ENCODE assay signal across 6 cellular contexts in the genomic region with DNA sequence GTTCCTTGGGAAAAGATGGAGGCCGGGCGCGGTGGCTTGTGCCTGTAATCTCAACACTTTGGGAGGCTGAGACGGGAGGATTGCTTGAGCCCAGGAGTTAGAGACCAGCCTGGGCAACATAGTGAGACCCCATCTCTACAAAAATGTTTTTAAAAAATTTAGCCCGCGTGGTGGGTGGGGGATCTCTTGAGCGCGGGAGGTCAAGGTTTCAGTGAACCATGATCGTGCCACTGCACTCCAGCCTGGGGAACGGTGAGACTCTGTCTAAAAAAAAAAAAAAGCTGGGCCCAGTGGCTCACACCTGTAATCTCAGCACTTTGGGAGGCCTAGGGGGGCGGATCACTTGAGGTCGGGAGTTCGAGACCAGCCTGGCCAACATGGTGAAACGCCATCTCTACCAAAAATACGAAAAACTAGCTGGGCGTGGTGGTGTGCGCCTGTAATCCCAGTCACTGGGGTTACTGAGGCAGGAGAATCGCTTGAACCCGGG. TPM values are rescaled to one million over a fixed set of nuclear protein-coding genes. Genes with fewer than 3 reads are reported as not detected.
A peak's percentile ranks its signal among the peaks of the same experiment; 100 is the strongest.
DNase-seq lines count a peak whose midpoint lies in the region; TF ChIP-seq lines count a peak whose summit lies in the region.
"Not testable (repeated sequence)": the region's sequence is repeated elsewhere in the genome, so short reads cannot be mapped to it uniquely, and the experiment has no call there.

No MANE protein-coding gene starts in this region.

- CTCF ChIA-PET in activated CD4-positive, alpha-beta memory T cell treated with anti-CD3 and anti-CD28 coated beads for 36 hours (lab: Charles Lee), result interaction anchor here (1.0 to 8.8 kb wide), 14 partner anchors 10 to 216 kb away, joined by 3 to 145 read pairs (median 5); partner anchors contain the start of genes AUP1, HTRA2, MOGS and MRPL53

- peaks cover 28% of the 10 kb centered on the region for H3K36me3 ChIP-seq in HUES6 (ENCODE audit: control insufficient read depth, insufficient read depth, low read length)
- not testable (repeated sequence) for H3K36me3 ChIP-seq in parathyroid adenoma (ENCODE audit: control insufficient read depth, insufficient read depth, low read length)

- not testable (repeated sequence) for TF ChIP-seq CTCF in 22Rv1 (IDR thresholded peaks at IDR 0.05); parathyroid adenoma (IDR thresholded peaks at IDR 0.05)

- H2AFZ ChIP-seq in parathyroid adenoma, result peak overlapping the region; percentile 79

- H3K9me3 ChIP-seq in HUES6 (ENCODE audit: control insufficient read depth, insufficient read depth, low read depth, low read length); parathyroid adenoma (ENCODE audit: control insufficient read depth, low read length): not testable (repeated sequence)

- H3K4me3 Mint-ChIP-seq in activated CD4-positive, alpha-beta memory T cell treated with anti-CD3 and anti-CD28 coated beads for 36 hours, result peak overlapping the region; percentile 100
- H3K4me3 Mint-ChIP-seq in dendritic cell treated with granulocyte-macrophage colony-stimulating factor and Interleukin-4, amounts not matched to agents 40 ng/mL and 50 ng/mL, for 4 days, result peak overlapping the region; percentile 97

- POLR2A ChIA-PET in activated CD4-positive, alpha-beta memory T cell treated with anti-CD3 and anti-CD28 coated beads for 36 hours (lab: Charles Lee), result interaction anchor here (0.6 to 3.6 kb wide), 10 partner anchors 11 to 143 kb away, joined by 3 to 31 read pairs (median 4); partner anchors contain the start of genes AUP1, DQX1, HTRA2 and MRPL53

- H3K79me2 ChIP-seq in parathyroid adenoma, result peaks cover 20% of the 10 kb centered on the region

- H3K4me1 Mint-ChIP-seq in activated CD4-positive, alpha-beta memory T cell treated with anti-CD3 and anti-CD28 coated beads for 36 hours (ENCODE audit: low read depth), result peaks cover 35% of the 10 kb centered on the region
- H3K4me1 Mint-ChIP-seq in dendritic cell treated with granulocyte-macrophage colony-stimulating factor and Interleukin-4, amounts not matched to agents 40 ng/mL and 50 ng/mL, for 4 days (ENCODE audit: low read depth), result peaks cover 50% of the 10 kb centered on the region

- peak overlapping the region; percentile 84 for H3K27ac ChIP-seq in 22Rv1
- not testable (repeated sequence) for H3K27ac ChIP-seq in HUES6 (ENCODE audit: low read depth, low read length); parathyroid adenoma

- peak overlapping the region; percentile 97 for H3K4me2 ChIP-seq in parathyroid adenoma (ENCODE audit: low read length)

- H3K4me3 ChIP-seq in HUES6 (ENCODE audit: low read depth, low read length), result peak overlapping the region; percentile 96
- peak overlapping the region; percentile 94 for H3K4me3 ChIP-seq in parathyroid adenoma (ENCODE audit: low read depth, low read length)

- not testable (repeated sequence) for H3K27me3 Mint-ChIP-seq in activated CD4-positive, alpha-beta memory T cell treated with anti-CD3 and anti-CD28 coated beads for 36 hours; dendritic cell treated with granulocyte-macrophage colony-stimulating factor and Interleukin-4, amounts not matched to agents 40 ng/mL and 50 ng/mL, for 4 days

- H3K27ac Mint-ChIP-seq in activated CD4-positive, alpha-beta memory T cell treated with anti-CD3 and anti-CD28 coated beads for 36 hours, result peak overlapping the region; percentile 99
- peak overlapping the region; percentile 89 for H3K27ac Mint-ChIP-seq in dendritic cell treated with granulocyte-macrophage colony-stimulating factor and Interleukin-4, amounts not matched to agents 40 ng/mL and 50 ng/mL, for 4 days

- not testable (repeated sequence) for H3K9me3 Mint-ChIP-seq in activated CD4-positive, alpha-beta memory T cell treated with anti-CD3 and anti-CD28 coated beads for 36 hours; dendritic cell treated with granulocyte-macrophage colony-stimulating factor and Interleukin-4, amounts not matched to agents 40 ng/mL and 50 ng/mL, for 4 days

- peaks cover 26% of the 10 kb centered on the region for H3K36me3 Mint-ChIP-seq in activated CD4-positive, alpha-beta memory T cell treated with anti-CD3 and anti-CD28 coated beads for 36 hours
- peaks cover 70% of the 10 kb centered on the region for H3K36me3 Mint-ChIP-seq in dendritic cell treated with granulocyte-macrophage colony-stimulating factor and Interleukin-4, amounts not matched to agents 40 ng/mL and 50 ng/mL, for 4 days (ENCODE audit: low read depth)

- not testable (repeated sequence) for H3K4me1 ChIP-seq in HUES6 (ENCODE audit: control insufficient read depth, insufficient read depth, low read length); parathyroid adenoma

- H3K9ac ChIP-seq in HUES6 (ENCODE audit: low read length), result peak overlapping the region; percentile 85
- H3K9ac ChIP-seq in parathyroid adenoma, result not testable (repeated sequence)

- intact Hi-C loops in activated CD4-positive, alpha-beta memory T cell treated with anti-CD3 and anti-CD28 coated beads for 36 hours (cut with micrococcal nuclease), result loop anchor here (1.0 to 2.0 kb wide), 8 partner anchors 15 to 104 kb away; partner anchors contain the start of genes AUP1, DOK1, HTRA2 and PCGF1
- intact Hi-C loops in dendritic cell treated with granulocyte-macrophage colony-stimulating factor and Interleukin-4, amounts not matched to agents 40 ng/mL and 50 ng/mL, for 4 days (cut with micrococcal nuclease), result loop anchor here (1.0 to 2.0 kb wide), 5 partner anchors 29 to 104 kb away; partner anchors contain the start of genes AUP1, C2orf81, DOK1 and HTRA2

- not testable (repeated sequence) for H3K27me3 ChIP-seq in HUES6 (ENCODE audit: control insufficient read depth, insufficient read depth, low read length); parathyroid adenoma (ENCODE audit: control insufficient read depth, insufficient read depth, low read length)

- not testable (repeated sequence) for DNase-seq in activated CD4-positive, alpha-beta memory T cell treated with anti-CD3 and anti-CD28 coated beads for 36 hours
- peak; percentile 31 for DNase-seq in islet precursor cell

RNA-seq across cellular contexts. Expression of gene TTC31, which starts 0.8 kb away (rescaled TPM):
- 10 to 100 TPM; 27.3 to 29.1 TPM for total RNA-seq in activated CD4-positive, alpha-beta memory T cell treated with anti-CD3 and anti-CD28 coated beads for 36 hours

RNA-seq across cellular contexts. Expression of gene CCDC142, which starts 0.9 kb away (rescaled TPM):
- total RNA-seq in activated CD4-positive, alpha-beta memory T cell treated with anti-CD3 and anti-CD28 coated beads for 36 hours, result 10 to 100 TPM; 10.1 to 10.8 TPM

RNA-seq across cellular contexts. Expression of gene MRPL53, which starts 11.2 kb away (rescaled TPM):
- 100 to 1,000 TPM; 117 to 121 TPM for total RNA-seq in activated CD4-positive, alpha-beta memory T cell treated with anti-CD3 and anti-CD28 coated beads for 36 hours

RNA-seq across cellular contexts. Expression of gene LBX2, which starts 15.7 kb away (rescaled TPM):
- total RNA-seq in activated CD4-positive, alpha-beta memory T cell treated with anti-CD3 and anti-CD28 coated beads for 36 hours, result under 1 TPM; 0.52 to 0.63 TPM

RNA-seq across cellular contexts. Expression of gene MOGS, which starts 18.5 kb away (rescaled TPM):
- 10 to 100 TPM; 56.5 to 58.2 TPM for total RNA-seq in activated CD4-positive, alpha-beta memory T cell treated with anti-CD3 and anti-CD28 coated beads for 36 hours
